In genomic region chr15:57251941-57252340, GRCh38 we compare ENCODE assay signal across 18 cellular contexts.
DNase-seq lines count a peak whose midpoint lies in the region; ATAC-seq and TF ChIP-seq lines count a peak whose summit lies in the region.
"Had no signal": no experiment of that assay in that cellular context is flagged by ENCODE, and none has a peak within 500 bp of the region (broad histone marks: within the 10 kb centered on the region; RNA-seq: fewer than 3 reads in every experiment).

No MANE protein-coding gene starts in this region.

- no peak overlapping the region for H3K4me3 Mint-ChIP-seq in brain
- H3K4me3 Mint-ChIP-seq: activated naive CD4-positive, alpha-beta T cell treated with anti-CD3 and anti-CD28 coated beads, Interleukin-2, amount 10 ng/mL, durations not matched to agents 7 days and 5 days had no signal

- peaks cover 73% of the 10 kb centered on the region for H3K4me1 Mint-ChIP-seq in brain
- H3K4me1 Mint-ChIP-seq: activated naive CD4-positive, alpha-beta T cell treated with anti-CD3 and anti-CD28 coated beads, Interleukin-2, amount 10 ng/mL, durations not matched to agents 7 days and 5 days had no signal

- peaks cover 35% of the 10 kb centered on the region for H3K4me1 ChIP-seq in HUES48 (ENCODE audit: control insufficient read depth, insufficient read depth, low read length)
- no peaks in the 10 kb centered on the region for H3K4me1 ChIP-seq in right atrium auricular region

- CTCF ChIA-PET in AG04449 (lab: Yijun Ruan, JAX), result interaction anchor here (1.4 to 2.4 kb wide), 2 partner anchors 8 to 106 kb away, joined by 4 to 9 read pairs; no protein-coding TSS in a partner anchor

- H3K27ac Mint-ChIP-seq in brain, result peak overlapping the region in 3 of 5 experiments; percentile 2 to 81 (median 29)
- H3K27ac Mint-ChIP-seq: activated naive CD4-positive, alpha-beta T cell treated with anti-CD3 and anti-CD28 coated beads, Interleukin-2, amount 10 ng/mL, durations not matched to agents 7 days and 5 days had no signal

- no peaks in the 10 kb centered on the region for H3K27me3 ChIP-seq in HUES48 (ENCODE audit: control insufficient read depth, insufficient read depth, low read length)
- no peaks in the 10 kb centered on the region for H3K27me3 ChIP-seq in right atrium auricular region
- H3K27me3 ChIP-seq: MG63 had no signal

- H3K4me3 ChIP-seq in AG04449 (ENCODE audit: low read depth, low read length) (no peak overlapping the region), HUES48 (ENCODE audit: low read depth, low read length) (no peak overlapping the region), right atrium auricular region (no peak overlapping the region)
- H3K4me3 ChIP-seq: MG63, skin epidermis had no signal

- POLR2A ChIA-PET in AG04449 (lab: Yijun Ruan, JAX), result no interaction called here

- H3K27me3 Mint-ChIP-seq in brain, result no peaks in the 10 kb centered on the region
- H3K27me3 Mint-ChIP-seq: activated naive CD4-positive, alpha-beta T cell treated with anti-CD3 and anti-CD28 coated beads, Interleukin-2, amount 10 ng/mL, durations not matched to agents 7 days and 5 days had no signal

- DNase-seq in AG04449 (ENCODE audit: low read depth, low spot score) (peak; percentile 16), iris pigment epithelial cell (ENCODE audit: low read depth) (peak; percentile 72), right atrium auricular region (ENCODE audit: low spot score) (no peak)
- DNase-seq in stimulated activated CD4-positive, alpha-beta T cell treated with anti-CD3 and anti-CD28 coated beads, Interleukin-4, amount 100 ng/mL, for 4 hours, result no peak
- DNase-seq: activated naive CD4-positive, alpha-beta T cell treated with anti-CD3 and anti-CD28 coated beads, Interleukin-2, amount 10 ng/mL, durations not matched to agents 7 days and 5 days; AML-193; central memory CD4-positive, alpha-beta T cell; hippocampal formation; MG63; NCI-H524 treated with DMSO at 0.1 percent for 48 hours; OCI-M1; stimulated activated naive CD4-positive, alpha-beta T cell treated with Interleukin-2 at 50 U/mL for 16 hours; WERI-Rb-1 had no signal

- TF ChIP-seq CTCF in AG04449 (IDR thresholded peaks at IDR 0.05; ENCODE audit: insufficient read depth, low read length, missing control alignments) (no peak), brain (conservative IDR thresholded peaks at IDR 0.05) (no peak), right atrium auricular region (IDR thresholded peaks at IDR 0.05) (no peak)

- H3K9me3 ChIP-seq in HUES48 (ENCODE audit: control insufficient read depth, insufficient read depth, low read length) (no peaks in the 10 kb centered on the region), right atrium auricular region (no peaks in the 10 kb centered on the region)

- peaks cover 0 to 3% (median 0%) of the 10 kb centered on the region in 5 experiments for H3K9me3 Mint-ChIP-seq in brain
- H3K9me3 Mint-ChIP-seq: activated naive CD4-positive, alpha-beta T cell treated with anti-CD3 and anti-CD28 coated beads, Interleukin-2, amount 10 ng/mL, durations not matched to agents 7 days and 5 days had no signal

- ATAC-seq in HG02852 (IDR thresholded peaks at IDR 0.05; ENCODE audit: unreplicated experiment), result no peak
- no peak for ATAC-seq in HG02588 (IDR thresholded peaks at IDR 0.05; ENCODE audit: unreplicated experiment)

- H3K27ac ChIP-seq in HUES48 (ENCODE audit: low read depth, low read length) (peak overlapping the region; percentile 72), right atrium auricular region (no peak overlapping the region)
- H3K27ac ChIP-seq: skin epidermis, WERI-Rb-1 had no signal

- peaks cover 31% of the 10 kb centered on the region for H3K36me3 ChIP-seq in HUES48 (ENCODE audit: control insufficient read depth, insufficient read depth, low read length)
- no peaks in the 10 kb centered on the region for H3K36me3 ChIP-seq in right atrium auricular region

- H3K36me3 Mint-ChIP-seq in brain, result peaks cover 84% of the 10 kb centered on the region

- H3K9ac ChIP-seq in HUES48 (ENCODE audit: low read depth, low read length), result peak overlapping the region; percentile 45; the same call in 1 of the 2 replicates

Comparison
In these comparisons a context has a peak if more than half of its experiments do, and no peak if none do; other contexts are left out.
1. DNase-seq: peak in AG04449 (single experiment) and iris pigment epithelial cell (single experiment); none in right atrium auricular region (single experiment) and stimulated activated CD4-positive, alpha-beta T cell treated with anti-CD3 and anti-CD28 coated beads, Interleukin-4, amount 100 ng/mL, for 4 hours (0 of 2).